Comparison of ENCODE assay signal across 1 cellular context in the genomic region with DNA sequence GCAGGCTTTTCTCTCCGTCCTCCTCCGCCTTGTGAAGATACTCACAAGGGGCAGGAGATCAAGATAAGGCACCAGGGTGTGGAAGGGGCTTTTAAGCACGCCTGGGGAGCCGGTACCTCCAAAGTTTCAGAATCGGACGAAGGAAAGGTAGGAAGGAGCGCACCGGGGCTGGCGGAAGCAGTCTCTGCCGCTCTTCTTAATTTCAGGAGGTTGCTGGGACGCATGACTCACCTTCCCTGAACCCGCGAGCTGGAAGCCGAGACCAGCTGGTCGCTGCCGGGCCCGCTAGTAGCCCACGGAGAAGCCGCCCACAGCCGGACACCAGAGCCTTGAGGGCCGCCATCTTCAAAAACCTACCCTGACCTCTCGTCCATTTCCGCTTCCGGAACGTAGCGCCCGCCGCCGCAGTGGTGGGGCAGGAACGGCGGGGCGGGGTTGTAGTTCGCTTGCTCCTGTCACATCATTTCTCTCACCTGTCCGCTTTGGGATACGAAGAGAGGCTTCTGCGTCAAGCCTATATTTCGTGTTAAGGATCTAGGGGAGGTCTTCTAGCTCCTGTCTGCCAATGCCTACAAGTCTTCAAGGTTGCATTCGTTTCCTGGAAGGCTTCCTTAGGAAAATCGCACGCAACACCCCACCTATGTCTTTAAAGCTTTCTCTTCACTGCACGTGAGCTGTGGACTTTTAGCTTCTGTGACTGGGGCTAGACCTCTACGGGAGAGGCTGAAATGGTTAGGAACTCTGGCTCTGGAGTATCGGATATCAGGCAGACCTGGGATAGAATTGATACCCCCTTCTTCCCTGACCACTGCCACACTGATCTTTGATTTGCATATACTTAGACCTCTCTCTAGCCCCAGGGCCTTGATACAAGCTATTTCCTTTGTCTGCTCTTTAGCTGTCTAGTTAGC.
TF ChIP-seq lines count a peak whose summit lies in the region.

A gene (minus strand): TSS at position 355 of the 911 bp plus-strand sequence. CDS start 12 bp downstream, at position 343.

TF ChIP-seq in HepG2, 621 proteins besides CTCF, POLR2A, EP300 and RAD21 (continued from another document and continues in another):
- TF ChIP-seq, protein P1, sequence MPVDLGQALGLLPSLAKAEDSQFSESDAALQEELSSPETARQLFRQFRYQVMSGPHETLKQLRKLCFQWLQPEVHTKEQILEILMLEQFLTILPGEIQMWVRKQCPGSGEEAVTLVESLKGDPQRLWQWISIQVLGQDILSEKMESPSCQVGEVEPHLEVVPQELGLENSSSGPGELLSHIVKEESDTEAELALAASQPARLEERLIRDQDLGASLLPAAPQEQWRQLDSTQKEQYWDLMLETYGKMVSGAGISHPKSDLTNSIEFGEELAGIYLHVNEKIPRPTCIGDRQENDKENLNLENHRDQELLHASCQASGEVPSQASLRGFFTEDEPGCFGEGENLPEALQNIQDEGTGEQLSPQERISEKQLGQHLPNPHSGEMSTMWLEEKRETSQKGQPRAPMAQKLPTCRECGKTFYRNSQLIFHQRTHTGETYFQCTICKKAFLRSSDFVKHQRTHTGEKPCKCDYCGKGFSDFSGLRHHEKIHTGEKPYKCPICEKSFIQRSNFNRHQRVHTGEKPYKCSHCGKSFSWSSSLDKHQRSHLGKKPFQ (CRISPR knock-in tag; IDR thresholded peaks at IDR 0.05; ENCODE audit: insufficient replicate concordance): peak; percentile 12
- no peak for TF ChIP-seq PAF1 (CRISPR knock-in tag; IDR thresholded peaks at IDR 0.05)
- TF ChIP-seq ZNF460 (CRISPR knock-in tag; IDR thresholded peaks at IDR 0.05; ENCODE audit: borderline replicate concordance): no peak
- peak; percentile 48; the same call in 1 of the 2 replicates for TF ChIP-seq ZNF264 (CRISPR knock-in tag; IDR thresholded peaks at IDR 0.05)
- peak; percentile 86; the same call in 1 of the 2 replicates for TF ChIP-seq MIER3 (CRISPR knock-in tag; IDR thresholded peaks at IDR 0.05; ENCODE audit: borderline replicate concordance)
- TF ChIP-seq, protein P2, sequence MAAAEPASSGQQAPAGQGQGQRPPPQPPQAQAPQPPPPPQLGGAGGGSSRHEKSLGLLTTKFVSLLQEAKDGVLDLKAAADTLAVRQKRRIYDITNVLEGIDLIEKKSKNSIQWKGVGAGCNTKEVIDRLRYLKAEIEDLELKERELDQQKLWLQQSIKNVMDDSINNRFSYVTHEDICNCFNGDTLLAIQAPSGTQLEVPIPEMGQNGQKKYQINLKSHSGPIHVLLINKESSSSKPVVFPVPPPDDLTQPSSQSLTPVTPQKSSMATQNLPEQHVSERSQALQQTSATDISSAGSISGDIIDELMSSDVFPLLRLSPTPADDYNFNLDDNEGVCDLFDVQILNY (CRISPR knock-in tag; conservative IDR thresholded peaks at IDR 0.05): no peak
- TF ChIP-seq, protein P3, sequence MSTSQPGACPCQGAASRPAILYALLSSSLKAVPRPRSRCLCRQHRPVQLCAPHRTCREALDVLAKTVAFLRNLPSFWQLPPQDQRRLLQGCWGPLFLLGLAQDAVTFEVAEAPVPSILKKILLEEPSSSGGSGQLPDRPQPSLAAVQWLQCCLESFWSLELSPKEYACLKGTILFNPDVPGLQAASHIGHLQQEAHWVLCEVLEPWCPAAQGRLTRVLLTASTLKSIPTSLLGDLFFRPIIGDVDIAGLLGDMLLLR (CRISPR knock-in tag; IDR thresholded peaks at IDR 0.05): no peak
- no peak for TF ChIP-seq ZNF235 (CRISPR knock-in tag; IDR thresholded peaks at IDR 0.05; ENCODE audit: borderline replicate concordance)
- peak; percentile 80 for TF ChIP-seq ZNF878 (CRISPR knock-in tag; IDR thresholded peaks at IDR 0.05)
- TF ChIP-seq, protein P4, sequence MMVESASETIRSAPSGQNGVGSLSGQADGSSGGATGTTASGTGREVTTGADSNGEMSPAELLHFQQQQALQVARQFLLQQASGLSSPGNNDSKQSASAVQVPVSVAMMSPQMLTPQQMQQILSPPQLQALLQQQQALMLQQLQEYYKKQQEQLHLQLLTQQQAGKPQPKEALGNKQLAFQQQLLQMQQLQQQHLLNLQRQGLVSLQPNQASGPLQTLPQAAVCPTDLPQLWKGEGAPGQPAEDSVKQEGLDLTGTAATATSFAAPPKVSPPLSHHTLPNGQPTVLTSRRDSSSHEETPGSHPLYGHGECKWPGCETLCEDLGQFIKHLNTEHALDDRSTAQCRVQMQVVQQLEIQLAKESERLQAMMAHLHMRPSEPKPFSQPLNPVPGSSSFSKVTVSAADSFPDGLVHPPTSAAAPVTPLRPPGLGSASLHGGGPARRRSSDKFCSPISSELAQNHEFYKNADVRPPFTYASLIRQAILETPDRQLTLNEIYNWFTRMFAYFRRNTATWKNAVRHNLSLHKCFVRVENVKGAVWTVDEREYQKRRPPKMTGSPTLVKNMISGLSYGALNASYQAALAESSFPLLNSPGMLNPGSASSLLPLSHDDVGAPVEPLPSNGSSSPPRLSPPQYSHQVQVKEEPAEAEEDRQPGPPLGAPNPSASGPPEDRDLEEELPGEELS (CRISPR knock-in tag; IDR thresholded peaks at IDR 0.05): peak; percentile 24; the same call in 1 of the 2 replicates
- TF ChIP-seq ERF (CRISPR knock-in tag; IDR thresholded peaks at IDR 0.05): peak; percentile 88
- no peak for TF ChIP-seq ZNF674 (CRISPR knock-in tag; IDR thresholded peaks at IDR 0.05; ENCODE audit: low read depth)
- TF ChIP-seq ZNF781 (CRISPR knock-in tag; IDR thresholded peaks at IDR 0.05; ENCODE audit: borderline replicate concordance, not compliant biosample characterization): peak; percentile 34
- TF ChIP-seq ZNF224 (CRISPR knock-in tag; IDR thresholded peaks at IDR 0.05): no peak
- TF ChIP-seq PRPF4 (IDR thresholded peaks at IDR 0.05; ENCODE audit: low read depth, low read length, poor library complexity, severe bottlenecking): no peak
- no peak for TF ChIP-seq SMARCC2 (IDR thresholded peaks at IDR 0.05)
- peak; percentile 76 for TF ChIP-seq KLF6 (CRISPR knock-in tag; IDR thresholded peaks at IDR 0.05)
- TF ChIP-seq, protein P5, sequence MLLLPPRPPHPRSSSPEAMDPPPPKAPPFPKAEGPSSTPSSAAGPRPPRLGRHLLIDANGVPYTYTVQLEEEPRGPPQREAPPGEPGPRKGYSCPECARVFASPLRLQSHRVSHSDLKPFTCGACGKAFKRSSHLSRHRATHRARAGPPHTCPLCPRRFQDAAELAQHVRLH (CRISPR knock-in tag; IDR thresholded peaks at IDR 0.05; ENCODE audit: borderline replicate concordance, low read depth): peak; percentile 55; the same call in 1 of the 2 replicates
- no peak for TF ChIP-seq ZNF260 (CRISPR knock-in tag; IDR thresholded peaks at IDR 0.05; ENCODE audit: borderline replicate concordance, low read depth)
- TF ChIP-seq ATF1 (CRISPR knock-in tag; IDR thresholded peaks at IDR 0.05): no peak
- no peak for TF ChIP-seq ZFAT (CRISPR knock-in tag; conservative IDR thresholded peaks at IDR 0.05)
- peak; percentile 84; the same call in 1 of the 2 replicates for TF ChIP-seq TSC22D2 (CRISPR knock-in tag; IDR thresholded peaks at IDR 0.05; ENCODE audit: borderline replicate concordance)
- TF ChIP-seq, protein P6, sequence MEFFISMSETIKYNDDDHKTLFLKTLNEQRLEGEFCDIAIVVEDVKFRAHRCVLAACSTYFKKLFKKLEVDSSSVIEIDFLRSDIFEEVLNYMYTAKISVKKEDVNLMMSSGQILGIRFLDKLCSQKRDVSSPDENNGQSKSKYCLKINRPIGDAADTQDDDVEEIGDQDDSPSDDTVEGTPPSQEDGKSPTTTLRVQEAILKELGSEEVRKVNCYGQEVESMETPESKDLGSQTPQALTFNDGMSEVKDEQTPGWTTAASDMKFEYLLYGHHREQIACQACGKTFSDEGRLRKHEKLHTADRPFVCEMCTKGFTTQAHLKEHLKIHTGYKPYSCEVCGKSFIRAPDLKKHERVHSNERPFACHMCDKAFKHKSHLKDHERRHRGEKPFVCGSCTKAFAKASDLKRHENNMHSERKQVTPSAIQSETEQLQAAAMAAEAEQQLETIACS (CRISPR knock-in tag; IDR thresholded peaks at IDR 0.05): no peak
- TF ChIP-seq, protein P7, sequence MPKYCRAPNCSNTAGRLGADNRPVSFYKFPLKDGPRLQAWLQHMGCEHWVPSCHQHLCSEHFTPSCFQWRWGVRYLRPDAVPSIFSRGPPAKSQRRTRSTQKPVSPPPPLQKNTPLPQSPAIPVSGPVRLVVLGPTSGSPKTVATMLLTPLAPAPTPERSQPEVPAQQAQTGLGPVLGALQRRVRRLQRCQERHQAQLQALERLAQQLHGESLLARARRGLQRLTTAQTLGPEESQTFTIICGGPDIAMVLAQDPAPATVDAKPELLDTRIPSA (CRISPR knock-in tag; IDR thresholded peaks at IDR 0.05; ENCODE audit: borderline replicate concordance): 0 out of 2 replicates have a peak, but pooled peaks have one; percentile 61
- no peak for TF ChIP-seq AKAP8 (CRISPR knock-in tag; IDR thresholded peaks at IDR 0.05)
- TF ChIP-seq, protein P8, sequence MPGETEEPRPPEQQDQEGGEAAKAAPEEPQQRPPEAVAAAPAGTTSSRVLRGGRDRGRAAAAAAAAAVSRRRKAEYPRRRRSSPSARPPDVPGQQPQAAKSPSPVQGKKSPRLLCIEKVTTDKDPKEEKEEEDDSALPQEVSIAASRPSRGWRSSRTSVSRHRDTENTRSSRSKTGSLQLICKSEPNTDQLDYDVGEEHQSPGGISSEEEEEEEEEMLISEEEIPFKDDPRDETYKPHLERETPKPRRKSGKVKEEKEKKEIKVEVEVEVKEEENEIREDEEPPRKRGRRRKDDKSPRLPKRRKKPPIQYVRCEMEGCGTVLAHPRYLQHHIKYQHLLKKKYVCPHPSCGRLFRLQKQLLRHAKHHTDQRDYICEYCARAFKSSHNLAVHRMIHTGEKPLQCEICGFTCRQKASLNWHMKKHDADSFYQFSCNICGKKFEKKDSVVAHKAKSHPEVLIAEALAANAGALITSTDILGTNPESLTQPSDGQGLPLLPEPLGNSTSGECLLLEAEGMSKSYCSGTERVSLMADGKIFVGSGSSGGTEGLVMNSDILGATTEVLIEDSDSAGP (CRISPR knock-in tag; IDR thresholded peaks at IDR 0.05; ENCODE audit: borderline replicate concordance): peak; percentile 91; the same call in 1 of the 2 replicates
- TF ChIP-seq, protein P9, sequence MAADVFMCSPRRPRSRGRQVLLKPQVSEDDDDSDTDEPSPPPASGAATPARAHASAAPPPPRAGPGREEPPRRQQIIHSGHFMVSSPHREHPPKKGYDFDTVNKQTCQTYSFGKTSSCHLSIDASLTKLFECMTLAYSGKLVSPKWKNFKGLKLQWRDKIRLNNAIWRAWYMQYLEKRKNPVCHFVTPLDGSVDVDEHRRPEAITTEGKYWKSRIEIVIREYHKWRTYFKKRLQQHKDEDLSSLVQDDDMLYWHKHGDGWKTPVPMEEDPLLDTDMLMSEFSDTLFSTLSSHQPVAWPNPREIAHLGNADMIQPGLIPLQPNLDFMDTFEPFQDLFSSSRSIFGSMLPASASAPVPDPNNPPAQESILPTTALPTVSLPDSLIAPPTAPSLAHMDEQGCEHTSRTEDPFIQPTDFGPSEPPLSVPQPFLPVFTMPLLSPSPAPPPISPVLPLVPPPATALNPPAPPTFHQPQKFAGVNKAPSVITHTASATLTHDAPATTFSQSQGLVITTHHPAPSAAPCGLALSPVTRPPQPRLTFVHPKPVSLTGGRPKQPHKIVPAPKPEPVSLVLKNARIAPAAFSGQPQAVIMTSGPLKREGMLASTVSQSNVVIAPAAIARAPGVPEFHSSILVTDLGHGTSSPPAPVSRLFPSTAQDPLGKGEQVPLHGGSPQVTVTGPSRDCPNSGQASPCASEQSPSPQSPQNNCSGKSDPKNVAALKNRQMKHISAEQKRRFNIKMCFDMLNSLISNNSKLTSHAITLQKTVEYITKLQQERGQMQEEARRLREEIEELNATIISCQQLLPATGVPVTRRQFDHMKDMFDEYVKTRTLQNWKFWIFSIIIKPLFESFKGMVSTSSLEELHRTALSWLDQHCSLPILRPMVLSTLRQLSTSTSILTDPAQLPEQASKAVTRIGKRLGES (CRISPR knock-in tag; IDR thresholded peaks at IDR 0.05; ENCODE audit: borderline replicate concordance): no peak
- TF ChIP-seq GFI1 (CRISPR knock-in tag; IDR thresholded peaks at IDR 0.05; ENCODE audit: borderline replicate concordance): no peak
- no peak for TF ChIP-seq ZNF562 (CRISPR knock-in tag; IDR thresholded peaks at IDR 0.05; ENCODE audit: borderline replicate concordance)
- TF ChIP-seq ZNF780A (CRISPR knock-in tag; IDR thresholded peaks at IDR 0.05): no peak
- TF ChIP-seq ZNF550 (CRISPR knock-in tag; IDR thresholded peaks at IDR 0.05; ENCODE audit: borderline replicate concordance): 0 out of 2 replicates have a peak, but pooled peaks have one; percentile 49
- no peak for TF ChIP-seq FIP1L1 (IDR thresholded peaks at IDR 0.05; ENCODE audit: borderline replicate concordance, insufficient read depth, low read depth, low read length)
- TF ChIP-seq SNRNP70 (IDR thresholded peaks at IDR 0.05; ENCODE audit: low read depth, low read length): no peak
- TF ChIP-seq, protein P10, sequence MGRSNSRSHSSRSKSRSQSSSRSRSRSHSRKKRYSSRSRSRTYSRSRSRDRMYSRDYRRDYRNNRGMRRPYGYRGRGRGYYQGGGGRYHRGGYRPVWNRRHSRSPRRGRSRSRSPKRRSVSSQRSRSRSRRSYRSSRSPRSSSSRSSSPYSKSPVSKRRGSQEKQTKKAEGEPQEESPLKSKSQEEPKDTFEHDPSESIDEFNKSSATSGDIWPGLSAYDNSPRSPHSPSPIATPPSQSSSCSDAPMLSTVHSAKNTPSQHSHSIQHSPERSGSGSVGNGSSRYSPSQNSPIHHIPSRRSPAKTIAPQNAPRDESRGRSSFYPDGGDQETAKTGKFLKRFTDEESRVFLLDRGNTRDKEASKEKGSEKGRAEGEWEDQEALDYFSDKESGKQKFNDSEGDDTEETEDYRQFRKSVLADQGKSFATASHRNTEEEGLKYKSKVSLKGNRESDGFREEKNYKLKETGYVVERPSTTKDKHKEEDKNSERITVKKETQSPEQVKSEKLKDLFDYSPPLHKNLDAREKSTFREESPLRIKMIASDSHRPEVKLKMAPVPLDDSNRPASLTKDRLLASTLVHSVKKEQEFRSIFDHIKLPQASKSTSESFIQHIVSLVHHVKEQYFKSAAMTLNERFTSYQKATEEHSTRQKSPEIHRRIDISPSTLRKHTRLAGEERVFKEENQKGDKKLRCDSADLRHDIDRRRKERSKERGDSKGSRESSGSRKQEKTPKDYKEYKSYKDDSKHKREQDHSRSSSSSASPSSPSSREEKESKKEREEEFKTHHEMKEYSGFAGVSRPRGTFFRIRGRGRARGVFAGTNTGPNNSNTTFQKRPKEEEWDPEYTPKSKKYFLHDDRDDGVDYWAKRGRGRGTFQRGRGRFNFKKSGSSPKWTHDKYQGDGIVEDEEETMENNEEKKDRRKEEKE (IDR thresholded peaks at IDR 0.05): no peak
- TF ChIP-seq, protein P11, sequence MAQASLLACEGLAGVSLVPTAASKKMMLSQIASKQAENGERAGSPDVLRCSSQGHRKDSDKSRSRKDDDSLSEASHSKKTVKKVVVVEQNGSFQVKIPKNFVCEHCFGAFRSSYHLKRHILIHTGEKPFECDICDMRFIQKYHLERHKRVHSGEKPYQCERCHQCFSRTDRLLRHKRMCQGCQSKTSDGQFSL (CRISPR knock-in tag; IDR thresholded peaks at IDR 0.05): 0 out of 2 replicates have a peak, but pooled peaks have one; percentile 41
- no peak for TF ChIP-seq HOXA7 (CRISPR knock-in tag; IDR thresholded peaks at IDR 0.05)
- no peak for TF ChIP-seq CEBPB (IDR thresholded peaks at IDR 0.05; ENCODE audit: borderline replicate concordance, low read depth, low read length)
- TF ChIP-seq ASH2L (IDR thresholded peaks at IDR 0.05; ENCODE audit: insufficient read length, low read depth, low read length): peak; percentile 79
- TF ChIP-seq MXD4 (CRISPR knock-in tag; IDR thresholded peaks at IDR 0.05): peak; percentile 90
- no peak for TF ChIP-seq HMG20A (CRISPR knock-in tag; IDR thresholded peaks at IDR 0.05; ENCODE audit: borderline replicate concordance)
- TF ChIP-seq ZMAT3 (CRISPR knock-in tag; conservative IDR thresholded peaks at IDR 0.05): no peak
- no peak for TF ChIP-seq ZNF766 (CRISPR knock-in tag; IDR thresholded peaks at IDR 0.05; ENCODE audit: borderline replicate concordance)
- no peak for TF ChIP-seq ZNF616 (CRISPR knock-in tag; IDR thresholded peaks at IDR 0.05; ENCODE audit: low read depth)
